In genomic region chr11:128892866-128893565, GRCh38 we compare ENCODE assay signal across 21 cellular contexts. TPM values are rescaled to one million over a fixed set of nuclear protein-coding genes. Genes with fewer than 3 reads are reported as not detected.
DNase-seq lines count a peak whose midpoint lies in the region; ATAC-seq, FAIRE-seq and TF ChIP-seq lines count a peak whose summit lies in the region.
"Had no signal": no experiment of that assay in that cellular context is flagged by ENCODE, and none has a peak within 500 bp of the region (broad histone marks: within the 10 kb centered on the region; RNA-seq: fewer than 3 reads in every experiment).

No MANE protein-coding gene starts in this region.

- intact Hi-C loops in right cardiac atrium (cut with DNase I) = no loop called here
- intact Hi-C loops in pancreas (cut with DNase I) = no loop called here

- H3K4me1 ChIP-seq in right cardiac atrium (ENCODE audit: control insufficient read depth, insufficient read depth, low read length) = peaks cover 2% of the 10 kb centered on the region
- H3K4me1 ChIP-seq in pancreas = peaks cover 50 to 54% (median 53%) of the 10 kb centered on the region in 3 donors
- peaks cover 5% of the 10 kb centered on the region for H3K4me1 ChIP-seq in CD8-positive, alpha-beta memory T cell (ENCODE audit: insufficient read depth, low read length)

- 67% methylated on average over 4 of the region's 4 CpGs for WGBS in right cardiac atrium
- 26 to 36% methylated on average over 4 of the region's 4 CpGs for WGBS in pancreas, 2 donors

- peak overlapping the region; percentile 90 for H3K27ac ChIP-seq in right cardiac atrium (ENCODE audit: low read length)
- peak overlapping the region; percentile 55 to 83 (median 73) for H3K27ac ChIP-seq in pancreas
- no peak overlapping the region for H3K27ac ChIP-seq in CD8-positive, alpha-beta memory T cell (ENCODE audit: low read depth, low read length)
- H3K27ac ChIP-seq: 22Rv1 had no signal

- H3K4me3 Mint-ChIP-seq in CD8-positive, alpha-beta memory T cell = no peak overlapping the region
- H3K4me3 Mint-ChIP-seq: T-helper 1 cell treated with Interleukin-12 subunit alpha and Interleukin-12 subunit beta and Interleukin-4 antibody, amounts not matched to agents 30 μg/mL and 1 μg/mL, for 36 hours had no signal

- no peaks in the 10 kb centered on the region for H3K36me3 ChIP-seq in pancreas
- H3K36me3 ChIP-seq in CD8-positive, alpha-beta memory T cell (ENCODE audit: insufficient read depth, low read length) = no peaks in the 10 kb centered on the region
- H3K36me3 ChIP-seq: HAP-1 had no signal

- H3K9me3 ChIP-seq in right cardiac atrium (ENCODE audit: control insufficient read depth, low read length) = no peaks in the 10 kb centered on the region
- no peaks in the 10 kb centered on the region for H3K9me3 ChIP-seq in pancreas
- H3K9me3 ChIP-seq in CD8-positive, alpha-beta memory T cell (ENCODE audit: low read length) = no peaks in the 10 kb centered on the region
- H3K9me3 ChIP-seq: HAP-1 had no signal

- POLR2A ChIA-PET in CD8-positive, alpha-beta memory T cell (lab: Charles Lee) = no interaction called here

- H3K9me3 Mint-ChIP-seq in CD8-positive, alpha-beta memory T cell = no peaks in the 10 kb centered on the region
- H3K9me3 Mint-ChIP-seq: T-helper 1 cell treated with Interleukin-12 subunit alpha and Interleukin-12 subunit beta and Interleukin-4 antibody, amounts not matched to agents 30 μg/mL and 1 μg/mL, for 36 hours had no signal

- ATAC-seq in right cardiac atrium (no peak), pancreas (peak in 3 of 4 donors; percentile 6 to 36 (median 19))
- ATAC-seq: left colon had no signal

- TF ChIP-seq CTCF in pancreas (IDR thresholded peaks at IDR 0.05) = no peak

- no peak for TF ChIP-seq POLR2A in erythroblast (IDR thresholded peaks at IDR 0.05; ENCODE audit: low read length)

- H3K27me3 ChIP-seq in right cardiac atrium (ENCODE audit: control insufficient read depth, insufficient read depth) = no peaks in the 10 kb centered on the region
- H3K27me3 ChIP-seq in pancreas = no peaks in the 10 kb centered on the region
- peaks cover 21% of the 10 kb centered on the region for H3K27me3 ChIP-seq in CD8-positive, alpha-beta memory T cell (ENCODE audit: insufficient read depth, low read length, poor library complexity, severe bottlenecking)

- H3K27ac Mint-ChIP-seq in CD8-positive, alpha-beta memory T cell = no peak overlapping the region
- H3K27ac Mint-ChIP-seq: progenitor cell of endocrine pancreas; T-helper 1 cell treated with Interleukin-12 subunit alpha and Interleukin-12 subunit beta and Interleukin-4 antibody, amounts not matched to agents 30 μg/mL and 1 μg/mL, for 36 hours had no signal

- H3K36me3 Mint-ChIP-seq in CD8-positive, alpha-beta memory T cell = no peaks in the 10 kb centered on the region
- H3K36me3 Mint-ChIP-seq: naive B cell had no signal

- H3K4me1 Mint-ChIP-seq in CD8-positive, alpha-beta memory T cell = peaks cover 6 to 20% (median 9%) of the 10 kb centered on the region in 3 donors

- FAIRE-seq in pancreas (lab: Jason Lieb, UNC) = no peak

- no peak overlapping the region for H3K4me3 ChIP-seq in right cardiac atrium (ENCODE audit: low read length)
- peak overlapping the region in 1 of 4 donors; percentile 70 for H3K4me3 ChIP-seq in pancreas
- no peak overlapping the region for H3K4me3 ChIP-seq in CD8-positive, alpha-beta memory T cell (ENCODE audit: low read length)
- H3K4me3 ChIP-seq: HAP-1 had no signal

- peaks cover 40 to 61% of the 10 kb centered on the region in 2 donors for H3K27me3 Mint-ChIP-seq in CD8-positive, alpha-beta memory T cell

- CTCF ChIA-PET in CD8-positive, alpha-beta memory T cell (lab: Charles Lee) = interaction anchor here (0.8 to 2.3 kb wide), 6 partner anchors 8 to 63 kb away, joined by 3 to 7 read pairs (median 4); no protein-coding TSS in a partner anchor

- DNase-seq in DMS53 (lab: John Stamatoyannopoulos, UW) (peak; percentile 24), DMS53 treated with DMSO at 0.1 percent for 48 hours (lab: John Stamatoyannopoulos, UW; ENCODE audit: unreplicated experiment) (no peak), amniotic epithelial cell (ENCODE audit: low read depth) (peak; percentile 49), right cardiac atrium (no peak), pancreas (peak in 3 of 6 donors; percentile 41 to 57 (median 53)), GM03348 (ENCODE audit: low spot score) (no peak), erythroblast (lab: John Stamatoyannopoulos, UW) (no peak)
- DNase-seq in CD8-positive, alpha-beta memory T cell = no peak
- DNase-seq: activated CD4-positive, CD25-positive, alpha-beta regulatory T cell; activated CD8-positive, alpha-beta memory T cell treated with anti-CD3 and anti-CD28 coated beads for 24 hours; Kasumi-1; NCI-H1417; SHP77 treated with DMSO at 0.1 percent for 48 hours had no signal

RNA-seq across cellular contexts. Expression of gene KCNJ5, which starts 1.9 kb away (rescaled TPM):
- total RNA-seq in right cardiac atrium (10 to 100 TPM in 3 of 4 donors, 1 to 10 TPM in 1; 9.3 to 30.0 (median 24.0) TPM), pancreas (10 to 100 TPM in 4 of 6 donors, 1 to 10 TPM in 2; 4.6 to 17.6 (median 12.0) TPM)
- polyA plus RNA-seq in right cardiac atrium (15.8 TPM), pancreas (1 to 10 TPM; 1.1 to 2.8 TPM)
- under 1 TPM in 1 of 2 experiments, not detected in 1; 0.04 TPM for total RNA-seq in CD8-positive, alpha-beta memory T cell
- not detected for polyA plus RNA-seq in CD8-positive, alpha-beta memory T cell
- polyA plus RNA-seq: BJ had no signal

RNA-seq across cellular contexts. Expression of gene KCNJ1, which starts 25.9 kb away (rescaled TPM):
- total RNA-seq in right cardiac atrium = under 1 TPM in 1 of 4 donors, not detected in 3; 0.17 TPM
- 0.09 TPM for polyA plus RNA-seq in right cardiac atrium
- total RNA-seq in pancreas = under 1 TPM in 3 of 6 donors, not detected in 3; 0.03 to 0.12 (median 0.06) TPM
- polyA plus RNA-seq in pancreas = under 1 TPM; 0.08 to 0.28 TPM
- total RNA-seq in CD8-positive, alpha-beta memory T cell = not detected
- polyA plus RNA-seq in CD8-positive, alpha-beta memory T cell = not detected
- total RNA-seq: chondrocyte, left colon, progenitor cell of endocrine pancreas had no signal
- polyA plus RNA-seq: BJ had no signal

RNA-seq across cellular contexts. Expression of gene TP53AIP1, which starts 49.7 kb away (rescaled TPM):
- total RNA-seq in right cardiac atrium (not detected), pancreas (under 1 TPM in 4 of 6 donors, not detected in 2; 0.12 to 0.19 (median 0.13) TPM)
- polyA plus RNA-seq in right cardiac atrium (0.05 TPM), pancreas (1 to 10 TPM in 1 of 2 donors, under 1 TPM in 1; 0.70 to 1.0 TPM)
- not detected for total RNA-seq in CD8-positive, alpha-beta memory T cell
- polyA plus RNA-seq in CD8-positive, alpha-beta memory T cell = not detected
- polyA plus RNA-seq: BJ had no signal

Comparison
In these comparisons a context has a peak if more than half of its experiments do, and no peak if none do; other contexts are left out.
1. DNase-seq: peak in DMS53 (single experiment) and amniotic epithelial cell (single experiment); none in DMS53 treated with DMSO at 0.1 percent for 48 hours (single experiment), right cardiac atrium (0 of 3), GM03348 (single experiment), CD8-positive, alpha-beta memory T cell (0 of 5) and erythroblast (0 of 2).
2. ATAC-seq: peak in pancreas (3 of 4); none in right cardiac atrium (0 of 2).
3. RNA of gene KCNJ5, which starts 1.9 kb away (total RNA-seq): 9.3 to 30.0 TPM in right cardiac atrium and 4.6 to 17.6 TPM in pancreas; 0.04 TPM in CD8-positive, alpha-beta memory T cell; every median in the first group is over 4 times any median in the second.